Comparison of ENCODE assay signal across 10 cellular contexts in genomic region chr3:151976211-151977050, GRCh38.
DNase-seq lines count a peak whose midpoint lies in the region; ATAC-seq and TF ChIP-seq lines count a peak whose summit lies in the region.
"Had no signal": no experiment of that assay in that cellular context is flagged by ENCODE, and none has a peak within 500 bp of the region (broad histone marks: within the 10 kb centered on the region; RNA-seq: fewer than 3 reads in every experiment).

No MANE protein-coding gene starts in this region.

- no peaks in the 10 kb centered on the region for H3K36me3 ChIP-seq in left lung
- no peaks in the 10 kb centered on the region for H3K36me3 ChIP-seq in naive thymus-derived CD4-positive, alpha-beta T cell (ENCODE audit: control insufficient read depth in 2 of 3, insufficient read depth in 3 of 3, low read length in 3 of 3)

- CTCF ChIA-PET in naive thymus-derived CD4-positive, alpha-beta T cell (lab: Charles Lee), result no interaction called here

- H3K27ac ChIP-seq in left lung, result no peak overlapping the region
- H3K27ac ChIP-seq in naive thymus-derived CD4-positive, alpha-beta T cell (ENCODE audit: low read depth, low read length), result no peak overlapping the region

- H3K4me1 ChIP-seq in left lung, result peaks cover 4 to 7% of the 10 kb centered on the region in 2 donors
- no peaks in the 10 kb centered on the region for H3K4me1 ChIP-seq in naive thymus-derived CD4-positive, alpha-beta T cell (ENCODE audit: control insufficient read depth in 2 of 2, insufficient read depth in 2 of 2, low read length in 2 of 2)

- no peaks in the 10 kb centered on the region for H3K27me3 ChIP-seq in left lung
- no peaks in the 10 kb centered on the region for H3K27me3 ChIP-seq in naive thymus-derived CD4-positive, alpha-beta T cell (ENCODE audit: control insufficient read depth in 2 of 2, insufficient read depth in 2 of 2, low read length in 2 of 2)

- in situ Hi-C loops in KBM-7 (cut with MboI; ENCODE audit: low pct_unique_long_range_greater_than_20kb, low sequenced_read_pairs), result no loop called here

- no peak overlapping the region for H3K27ac Mint-ChIP-seq in naive thymus-derived CD4-positive, alpha-beta T cell
- H3K27ac Mint-ChIP-seq: activated CD4-positive, alpha-beta T cell treated with anti-CD3 and anti-CD28 coated beads for 36 hours had no signal

- H3K4me3 Mint-ChIP-seq in naive thymus-derived CD4-positive, alpha-beta T cell, result no peak overlapping the region
- H3K4me3 Mint-ChIP-seq: activated CD4-positive, alpha-beta T cell treated with anti-CD3 and anti-CD28 coated beads for 36 hours had no signal

- H3K9me3 ChIP-seq in left lung, result no peaks in the 10 kb centered on the region
- no peaks in the 10 kb centered on the region for H3K9me3 ChIP-seq in naive thymus-derived CD4-positive, alpha-beta T cell (ENCODE audit: control insufficient read depth in 2 of 3, low read length in 3 of 3)

- intact Hi-C loops in left lung (cut with DNase I), result no loop called here
- intact Hi-C loops in naive thymus-derived CD4-positive, alpha-beta T cell (cut with micrococcal nuclease), result no loop called here

- H3K4me3 ChIP-seq in AG10803 (ENCODE audit: low read length), result peak overlapping the region; percentile 32
- no peak overlapping the region for H3K4me3 ChIP-seq in left lung
- H3K4me3 ChIP-seq in naive thymus-derived CD4-positive, alpha-beta T cell (ENCODE audit: low read length), result no peak overlapping the region

- TF ChIP-seq CTCF in AG10803 (conservative IDR thresholded peaks at IDR 0.05; ENCODE audit: low read length), result peak; percentile 29
- TF ChIP-seq CTCF in left lung (IDR thresholded peaks at IDR 0.05), result no peak

- POLR2A ChIA-PET in naive thymus-derived CD4-positive, alpha-beta T cell (lab: Charles Lee), result no interaction called here

- H3K36me3 Mint-ChIP-seq in naive thymus-derived CD4-positive, alpha-beta T cell, result no peaks in the 10 kb centered on the region

- ATAC-seq in left lung, result peak; percentile 36
- no peak for ATAC-seq in naive thymus-derived CD4-positive, alpha-beta T cell
- ATAC-seq in HG02678 (IDR thresholded peaks at IDR 0.05; ENCODE audit: unreplicated experiment), result no peak
- ATAC-seq: activated CD4-positive, alpha-beta T cell treated with anti-CD3 and anti-CD28 coated beads for 36 hours had no signal

- DNase-seq in AG10803 (ENCODE audit: low read depth), result peak; percentile 98
- DNase-seq in KBM-7, result peak; percentile 95
- peak; percentile 94 for DNase-seq in astrocyte of the hippocampus (ENCODE audit: low read depth, low spot score)
- DNase-seq in left lung, result no peak
- no peak for DNase-seq in naive thymus-derived CD4-positive, alpha-beta T cell
- no peak for DNase-seq in midbrain (lab: John Stamatoyannopoulos, UW)
- DNase-seq in COLO668 (lab: John Stamatoyannopoulos, UW; ENCODE audit: unreplicated experiment), result no peak
- DNase-seq: activated CD4-positive, alpha-beta T cell treated with anti-CD3 and anti-CD28 coated beads for 36 hours; NCI-H146 had no signal

- H3K9me3 Mint-ChIP-seq in naive thymus-derived CD4-positive, alpha-beta T cell, result peaks cover 0 to 3% (median 0%) of the 10 kb centered on the region in 11 donors

- peaks cover 0 to 4% (median 0%) of the 10 kb centered on the region in 7 donors for H3K4me1 Mint-ChIP-seq in naive thymus-derived CD4-positive, alpha-beta T cell
- H3K4me1 Mint-ChIP-seq: activated CD4-positive, alpha-beta T cell treated with anti-CD3 and anti-CD28 coated beads for 36 hours had no signal

- peaks cover 0 to 22% (median 0%) of the 10 kb centered on the region in 5 donors for H3K27me3 Mint-ChIP-seq in naive thymus-derived CD4-positive, alpha-beta T cell
- H3K27me3 Mint-ChIP-seq: activated CD4-positive, alpha-beta T cell treated with anti-CD3 and anti-CD28 coated beads for 36 hours had no signal

Comparison
In these comparisons a context has a peak if more than half of its experiments do, and no peak if none do; other contexts are left out.
1. DNase-seq: peak in AG10803 (single experiment), KBM-7 (single experiment) and astrocyte of the hippocampus (single experiment); none in left lung (0 of 2), naive thymus-derived CD4-positive, alpha-beta T cell (0 of 9), midbrain (single experiment) and COLO668 (single experiment).